ENCODE assay signal across 1 cellular context in the genomic region with DNA sequence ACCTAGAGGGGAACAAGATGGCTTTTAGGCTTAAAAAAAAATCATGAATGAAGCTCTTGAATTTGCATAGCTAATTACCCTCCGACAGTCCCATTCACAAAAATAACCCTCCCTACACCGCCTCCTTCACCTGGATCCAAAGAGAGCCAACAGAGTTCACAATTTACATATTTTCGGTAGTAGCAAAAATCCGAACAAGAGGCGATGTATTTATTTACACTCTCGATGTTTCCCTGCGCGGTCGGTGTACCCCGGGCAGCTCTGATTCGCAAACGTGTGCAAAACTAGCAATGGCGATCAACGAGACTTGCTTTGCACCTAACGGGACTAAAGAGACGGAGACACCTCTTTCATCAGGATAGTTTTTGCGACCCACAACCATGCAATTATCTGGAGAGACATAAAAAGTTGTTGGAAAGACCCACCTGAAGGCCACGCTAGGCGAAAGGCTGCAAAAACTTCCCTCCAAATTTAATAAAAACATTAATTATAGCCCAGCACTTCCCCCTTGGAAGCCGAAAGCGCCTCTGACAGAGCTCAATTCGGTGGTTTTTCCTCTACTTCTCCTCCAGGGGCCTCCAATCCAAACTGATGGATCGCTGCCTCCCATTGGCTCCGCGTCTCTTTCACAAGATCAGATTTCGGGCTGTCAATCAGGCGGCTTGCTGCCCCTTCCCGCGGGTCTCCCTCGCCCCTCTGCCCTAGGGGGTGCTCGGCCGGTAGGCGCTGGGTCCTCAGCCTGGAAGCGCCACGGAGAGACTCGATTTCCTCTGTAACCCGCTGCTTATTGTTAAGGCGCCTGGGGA.
TF ChIP-seq lines count a peak whose summit lies in the region.

A gene (minus strand): TSS at position 529 of the 806 bp plus-strand sequence. CDS start 614 bp downstream, outside the sequence.

TF ChIP-seq in GM23338, 12 proteins besides CTCF, POLR2A, EP300 and RAD21 (continued from another document):
- TF ChIP-seq, protein P1, sequence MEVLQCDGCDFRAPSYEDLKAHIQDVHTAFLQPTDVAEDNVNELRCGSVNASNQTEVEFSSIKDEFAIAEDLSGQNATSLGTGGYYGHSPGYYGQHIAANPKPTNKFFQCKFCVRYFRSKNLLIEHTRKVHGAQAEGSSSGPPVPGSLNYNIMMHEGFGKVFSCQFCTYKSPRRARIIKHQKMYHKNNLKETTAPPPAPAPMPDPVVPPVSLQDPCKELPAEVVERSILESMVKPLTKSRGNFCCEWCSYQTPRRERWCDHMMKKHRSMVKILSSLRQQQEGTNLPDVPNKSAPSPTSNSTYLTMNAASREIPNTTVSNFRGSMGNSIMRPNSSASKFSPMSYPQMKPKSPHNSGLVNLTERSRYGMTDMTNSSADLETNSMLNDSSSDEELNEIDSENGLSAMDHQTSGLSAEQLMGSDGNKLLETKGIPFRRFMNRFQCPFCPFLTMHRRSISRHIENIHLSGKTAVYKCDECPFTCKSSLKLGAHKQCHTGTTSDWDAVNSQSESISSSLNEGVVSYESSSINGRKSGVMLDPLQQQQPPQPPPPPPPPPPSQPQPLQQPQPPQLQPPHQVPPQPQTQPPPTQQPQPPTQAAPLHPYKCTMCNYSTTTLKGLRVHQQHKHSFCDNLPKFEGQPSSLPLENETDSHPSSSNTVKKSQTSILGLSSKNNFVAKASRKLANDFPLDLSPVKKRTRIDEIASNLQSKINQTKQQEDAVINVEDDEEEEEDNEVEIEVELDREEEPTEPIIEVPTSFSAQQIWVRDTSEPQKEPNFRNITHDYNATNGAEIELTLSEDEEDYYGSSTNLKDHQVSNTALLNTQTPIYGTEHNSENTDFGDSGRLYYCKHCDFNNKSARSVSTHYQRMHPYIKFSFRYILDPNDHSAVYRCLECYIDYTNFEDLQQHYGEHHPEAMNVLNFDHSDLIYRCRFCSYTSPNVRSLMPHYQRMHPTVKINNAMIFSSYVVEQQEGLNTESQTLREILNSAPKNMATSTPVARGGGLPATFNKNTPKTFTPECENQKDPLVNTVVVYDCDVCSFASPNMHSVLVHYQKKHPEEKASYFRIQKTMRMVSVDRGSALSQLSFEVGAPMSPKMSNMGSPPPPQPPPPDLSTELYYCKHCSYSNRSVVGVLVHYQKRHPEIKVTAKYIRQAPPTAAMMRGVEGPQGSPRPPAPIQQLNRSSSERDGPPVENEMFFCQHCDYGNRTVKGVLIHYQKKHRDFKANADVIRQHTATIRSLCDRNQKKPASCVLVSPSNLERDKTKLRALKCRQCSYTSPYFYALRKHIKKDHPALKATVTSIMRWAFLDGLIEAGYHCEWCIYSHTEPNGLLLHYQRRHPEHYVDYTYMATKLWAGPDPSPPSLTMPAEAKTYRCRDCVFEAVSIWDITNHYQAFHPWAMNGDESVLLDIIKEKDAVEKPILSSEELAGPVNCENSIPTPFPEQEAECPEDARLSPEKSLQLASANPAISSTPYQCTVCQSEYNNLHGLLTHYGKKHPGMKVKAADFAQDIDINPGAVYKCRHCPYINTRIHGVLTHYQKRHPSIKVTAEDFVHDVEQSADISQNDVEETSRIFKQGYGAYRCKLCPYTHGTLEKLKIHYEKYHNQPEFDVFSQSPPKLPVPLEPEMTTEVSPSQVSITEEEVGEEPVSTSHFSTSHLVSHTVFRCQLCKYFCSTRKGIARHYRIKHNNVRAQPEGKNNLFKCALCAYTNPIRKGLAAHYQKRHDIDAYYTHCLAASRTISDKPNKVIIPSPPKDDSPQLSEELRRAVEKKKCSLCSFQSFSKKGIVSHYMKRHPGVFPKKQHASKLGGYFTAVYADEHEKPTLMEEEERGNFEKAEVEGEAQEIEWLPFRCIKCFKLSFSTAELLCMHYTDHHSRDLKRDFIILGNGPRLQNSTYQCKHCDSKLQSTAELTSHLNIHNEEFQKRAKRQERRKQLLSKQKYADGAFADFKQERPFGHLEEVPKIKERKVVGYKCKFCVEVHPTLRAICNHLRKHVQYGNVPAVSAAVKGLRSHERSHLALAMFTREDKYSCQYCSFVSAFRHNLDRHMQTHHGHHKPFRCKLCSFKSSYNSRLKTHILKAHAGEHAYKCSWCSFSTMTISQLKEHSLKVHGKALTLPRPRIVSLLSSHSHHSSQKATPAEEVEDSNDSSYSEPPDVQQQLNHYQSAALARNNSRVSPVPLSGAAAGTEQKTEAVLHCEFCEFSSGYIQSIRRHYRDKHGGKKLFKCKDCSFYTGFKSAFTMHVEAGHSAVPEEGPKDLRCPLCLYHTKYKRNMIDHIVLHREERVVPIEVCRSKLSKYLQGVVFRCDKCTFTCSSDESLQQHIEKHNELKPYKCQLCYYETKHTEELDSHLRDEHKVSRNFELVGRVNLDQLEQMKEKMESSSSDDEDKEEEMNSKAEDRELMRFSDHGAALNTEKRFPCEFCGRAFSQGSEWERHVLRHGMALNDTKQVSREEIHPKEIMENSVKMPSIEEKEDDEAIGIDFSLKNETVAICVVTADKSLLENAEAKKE (CRISPR knock-in tag; IDR thresholded peaks at IDR 0.05) = no peak
- TF ChIP-seq POLR2AphosphoS5 (IDR thresholded peaks at IDR 0.05; ENCODE audit: low read depth) (peak; percentile 71), ZNF331 (CRISPR knock-in tag; IDR thresholded peaks at IDR 0.05; ENCODE audit: low read depth) (no peak), CREB1 (CRISPR knock-in tag; IDR thresholded peaks at IDR 0.05; ENCODE audit: low read depth) (no peak), NANOG (IDR thresholded peaks at IDR 0.05; ENCODE audit: borderline replicate concordance) (0 out of 2 replicates have a peak, but pooled peaks have one; percentile 41), ZNF114 (CRISPR knock-in tag; IDR thresholded peaks at IDR 0.05) (no peak), EZH2 (IDR thresholded peaks at IDR 0.05; ENCODE audit: low read depth, unreplicated experiment) (no peak)
